In the genomic region with DNA sequence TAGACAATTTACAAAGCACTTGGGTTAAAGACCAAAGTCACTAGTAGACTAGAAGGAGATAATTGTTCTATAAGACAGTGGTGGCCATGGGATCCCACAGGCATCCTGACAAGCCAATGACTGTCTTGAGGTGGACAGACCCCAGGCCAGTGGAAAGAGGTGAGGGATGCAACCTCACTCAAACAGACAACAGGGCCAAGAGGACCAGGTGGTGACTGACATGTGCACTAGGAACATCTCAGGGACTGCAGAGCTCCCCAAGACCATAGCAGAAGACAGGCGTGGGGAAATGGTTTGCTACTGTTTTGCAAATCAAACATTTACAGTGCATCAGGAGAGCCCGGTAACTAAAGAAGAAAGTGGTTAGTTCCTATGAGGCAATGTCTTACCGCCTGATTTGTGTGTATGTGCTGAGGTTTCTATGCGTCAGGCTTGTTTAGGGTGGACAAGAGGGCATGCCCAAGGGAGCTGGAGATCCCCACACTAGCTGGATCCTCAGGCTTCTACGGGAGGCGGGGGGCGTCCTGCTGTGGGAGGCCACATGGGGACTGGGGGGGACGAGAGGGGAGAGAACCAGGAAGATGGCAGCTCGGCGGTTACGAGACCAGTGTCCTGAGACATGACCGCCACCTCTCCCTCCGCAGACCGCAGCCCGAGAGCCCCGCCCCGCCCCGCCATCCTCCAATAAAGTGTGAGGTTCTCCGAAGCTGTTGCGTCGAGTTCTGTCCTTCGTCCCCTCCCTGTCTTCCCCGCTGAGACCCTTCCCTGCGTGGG, we compare ENCODE assay signal across 8 cellular contexts. TPM values are rescaled to one million over a fixed set of nuclear protein-coding genes. Genes with fewer than 3 reads are reported as not detected.
DNase-seq lines count a peak whose midpoint lies in the region; ATAC-seq lines count a peak whose summit lies in the region.

No MANE protein-coding gene starts in this region.

- DNase-seq in DMS53 treated with DMSO at 0.1 percent for 48 hours (lab: John Stamatoyannopoulos, UW; ENCODE audit: unreplicated experiment), result peak; percentile 84
- DNase-seq in HT-29 (ENCODE audit: low spot score), result peak; percentile 36
- peak; percentile 77 for DNase-seq in SIG-M5 treated with dmso at 0.1 percent for 504 hours (lab: John Stamatoyannopoulos, UW; ENCODE audit: unreplicated experiment)
- peak; percentile 65 for DNase-seq in amniotic stem cell (lab: John Stamatoyannopoulos, UW)
- DNase-seq in hepatic stellate cell (ENCODE audit: low spot score), result peak; percentile 88
- no peak for DNase-seq in sciatic nerve (ENCODE audit: low spot score)
- no peak for DNase-seq in putamen (ENCODE audit: low spot score)

- ATAC-seq in GM21423 (IDR thresholded peaks at IDR 0.05; ENCODE audit: unreplicated experiment) (peak; percentile 34), sciatic nerve (peak; percentile 69)

- intact Hi-C loops in sciatic nerve (cut with DNase I), result no loop called here

RNA-seq across cellular contexts. Expression of a gene that starts 0.6 kb away (rescaled TPM):
- total RNA-seq in HT-29 (2014; rRNA removed; shearing (Covaris generic)), result 150 and 154 TPM in 2 replicates
- 29.6 TPM for total RNA-seq in sciatic nerve

RNA-seq across cellular contexts. Expression of a gene that starts 1.8 kb away (rescaled TPM):
- total RNA-seq in HT-29 (2014; rRNA removed; shearing (Covaris generic)), result not detected in 2 replicates
- not detected for total RNA-seq in sciatic nerve

RNA-seq across cellular contexts. Expression of a gene that starts 26.2 kb away (rescaled TPM):
- total RNA-seq in HT-29 (2014; rRNA removed; shearing (Covaris generic)), result not detected in 2 replicates
- not detected for total RNA-seq in sciatic nerve

RNA-seq across cellular contexts. Expression of a gene that starts 39.3 kb away (rescaled TPM):
- not detected in 2 replicates for total RNA-seq in HT-29 (2014; rRNA removed; shearing (Covaris generic))
- not detected for total RNA-seq in sciatic nerve

Comparison
In these comparisons a context has a peak if more than half of its experiments do, and no peak if none do; other contexts are left out.
1. DNase-seq: peak in DMS53 treated with DMSO at 0.1 percent for 48 hours (single experiment), HT-29 (single experiment), SIG-M5 treated with dmso at 0.1 percent for 504 hours (single experiment), amniotic stem cell (single experiment) and hepatic stellate cell (single experiment); none in sciatic nerve (single experiment) and putamen (single experiment).